11 cellular contexts compared by ENCODE assay signal in genomic region chr1:54337928-54338327, GRCh38.
A peak's percentile ranks its signal among the peaks of the same experiment; 100 is the strongest.
DNase-seq lines count a peak whose midpoint lies in the region; ATAC-seq, FAIRE-seq and TF ChIP-seq lines count a peak whose summit lies in the region.
"Had no signal": no experiment of that assay in that cellular context is flagged by ENCODE, and none has a peak within 500 bp of the region (broad histone marks: within the 10 kb centered on the region; RNA-seq: fewer than 3 reads in every experiment).

No MANE protein-coding gene starts in this region.

- H3K36me3 ChIP-seq in endodermal cell (ENCODE audit: control insufficient read depth, insufficient read depth, low read length) = peaks cover 84% of the 10 kb centered on the region
- peaks cover 0 to 2% of the 10 kb centered on the region in 2 donors for H3K36me3 ChIP-seq in small intestine (ENCODE audit: control insufficient read depth in 2 of 2, insufficient read depth in 2 of 2, low read length in 2 of 2)
- no peaks in the 10 kb centered on the region for H3K36me3 ChIP-seq in thyroid gland
- H3K36me3 ChIP-seq: gastrocnemius medialis had no signal

- DNase-seq in activated CD4-positive, alpha-beta T cell treated with anti-CD3 and anti-CD28 coated beads, Interleukin-2, amount 10 ng/mL, durations not matched to agents 7 days and 5 days = peak; percentile 34
- DNase-seq in activated CD4-positive, alpha-beta T cell treated with anti-CD3 and anti-CD28 coated beads for 1 hour = no peak
- peak; percentile 60 for DNase-seq in NCI-H774 (lab: John Stamatoyannopoulos, UW)
- DNase-seq in endodermal cell = no peak
- DNase-seq in small intestine = peak; percentile 26
- DNase-seq in thyroid gland = no peak
- no peak for DNase-seq in SK-N-DZ (ENCODE audit: low spot score)
- DNase-seq: dorsolateral prefrontal cortex, gastrocnemius medialis, NCI-H1694 had no signal

- 91 to 100% methylated on average over 6 to 7 of the region's 7 CpGs for WGBS in endodermal cell (ENCODE audit: insufficient coverage in 1 of 2, insufficient read length in 1 of 2), 2 experiments
- WGBS in small intestine, 3 donors = 54 to 65% (median 55%) methylated on average over 7 of the region's 7 CpGs
- 73 to 77% methylated on average over 7 of the region's 7 CpGs for WGBS in thyroid gland, 2 donors

- no peak for TF ChIP-seq POLR2A in thyroid gland (IDR thresholded peaks at IDR 0.05)

- no peak overlapping the region for H3K4me3 ChIP-seq in endodermal cell (ENCODE audit: low read length)
- H3K4me3 ChIP-seq in small intestine (ENCODE audit: low read depth in 1 of 2, low read length in 2 of 2) = no peak overlapping the region
- no peak overlapping the region for H3K4me3 ChIP-seq in thyroid gland (replicated peaks in 1 of 3)
- H3K4me3 ChIP-seq: dorsolateral prefrontal cortex, gastrocnemius medialis had no signal

- H3K27me3 ChIP-seq in endodermal cell (ENCODE audit: control insufficient read depth, insufficient read depth, low read length, poor library complexity, severe bottlenecking) (no peaks in the 10 kb centered on the region), small intestine (ENCODE audit: control insufficient read depth in 2 of 2, insufficient read depth in 2 of 2, low read length in 2 of 2) (no peaks in the 10 kb centered on the region), thyroid gland (no peaks in the 10 kb centered on the region)
- H3K27me3 ChIP-seq: dorsolateral prefrontal cortex, gastrocnemius medialis had no signal

- H3K4me1 ChIP-seq in endodermal cell (ENCODE audit: control insufficient read depth, insufficient read depth, low read length) (peaks cover 60% of the 10 kb centered on the region), small intestine (ENCODE audit: control insufficient read depth in 2 of 2, insufficient read depth in 1 of 2, low read depth in 1 of 2, low read length in 1 of 2) (peaks cover 0 to 8% of the 10 kb centered on the region in 2 donors), thyroid gland (peaks cover 17 to 25% of the 10 kb centered on the region in 2 donors)

- no peak for FAIRE-seq in small intestine (lab: Jason Lieb, UNC)

- POLR2A ChIA-PET in activated CD4-positive, alpha-beta T cell treated with anti-CD3 and anti-CD28 coated beads, Interleukin-2, amount 10 ng/mL, durations not matched to agents 7 days and 5 days (lab: Charles Lee) = no interaction called here

- intact Hi-C loops in thyroid gland (cut with DNase I) = no loop called here

- CTCF ChIA-PET in activated CD4-positive, alpha-beta T cell treated with anti-CD3 and anti-CD28 coated beads, Interleukin-2, amount 10 ng/mL, durations not matched to agents 7 days and 5 days (lab: Charles Lee) = no interaction called here

- H3K4me1 Mint-ChIP-seq in activated CD4-positive, alpha-beta T cell treated with anti-CD3 and anti-CD28 coated beads, Interleukin-2, amount 10 ng/mL, durations not matched to agents 7 days and 5 days = peaks cover 24% of the 10 kb centered on the region
- peaks cover 80% of the 10 kb centered on the region for H3K4me1 Mint-ChIP-seq in endodermal cell

- no peaks in the 10 kb centered on the region for H3K9me3 Mint-ChIP-seq in activated CD4-positive, alpha-beta T cell treated with anti-CD3 and anti-CD28 coated beads, Interleukin-2, amount 10 ng/mL, durations not matched to agents 7 days and 5 days
- H3K9me3 Mint-ChIP-seq in endodermal cell = no peaks in the 10 kb centered on the region

- no peaks in the 10 kb centered on the region for H3K27me3 Mint-ChIP-seq in activated CD4-positive, alpha-beta T cell treated with anti-CD3 and anti-CD28 coated beads, Interleukin-2, amount 10 ng/mL, durations not matched to agents 7 days and 5 days
- H3K27me3 Mint-ChIP-seq in endodermal cell (ENCODE audit: insufficient read depth) = no peaks in the 10 kb centered on the region

- H3K9ac ChIP-seq in endodermal cell (ENCODE audit: extremely low read depth, low read length, poor library complexity, severe bottlenecking) = no peak overlapping the region

- no peak for ATAC-seq in HG02981 (IDR thresholded peaks at IDR 0.05; ENCODE audit: unreplicated experiment)
- ATAC-seq: gastrocnemius medialis had no signal

- no peak overlapping the region for H3K27ac ChIP-seq in endodermal cell (ENCODE audit: low read depth, low read length)
- H3K27ac ChIP-seq in small intestine (ENCODE audit: low read depth in 1 of 2, low read length in 1 of 2) = peak overlapping the region in 1 of 2 donors; percentile 41
- H3K27ac ChIP-seq in thyroid gland = no peak overlapping the region

- TF ChIP-seq CTCF in endodermal cell (conservative IDR thresholded peaks at IDR 0.05) (no peak), thyroid gland (IDR thresholded peaks at IDR 0.05) (no peak)

- H3K36me3 Mint-ChIP-seq in activated CD4-positive, alpha-beta T cell treated with anti-CD3 and anti-CD28 coated beads, Interleukin-2, amount 10 ng/mL, durations not matched to agents 7 days and 5 days (ENCODE audit: low read depth) = peaks cover 9% of the 10 kb centered on the region
- peaks cover 57% of the 10 kb centered on the region for H3K36me3 Mint-ChIP-seq in endodermal cell (ENCODE audit: low read depth)

- peak overlapping the region; percentile 73 for H3K27ac Mint-ChIP-seq in activated CD4-positive, alpha-beta T cell treated with anti-CD3 and anti-CD28 coated beads, Interleukin-2, amount 10 ng/mL, durations not matched to agents 7 days and 5 days
- H3K27ac Mint-ChIP-seq in endodermal cell = peak overlapping the region; percentile 53

- H3K9me3 ChIP-seq in endodermal cell (ENCODE audit: control insufficient read depth, low read length) (no peaks in the 10 kb centered on the region), small intestine (ENCODE audit: control insufficient read depth, low read depth) (no peaks in the 10 kb centered on the region), thyroid gland (no peaks in the 10 kb centered on the region)
- H3K9me3 ChIP-seq: gastrocnemius medialis had no signal

- no peak overlapping the region for H3K4me3 Mint-ChIP-seq in activated CD4-positive, alpha-beta T cell treated with anti-CD3 and anti-CD28 coated beads, Interleukin-2, amount 10 ng/mL, durations not matched to agents 7 days and 5 days
- no peak overlapping the region for H3K4me3 Mint-ChIP-seq in endodermal cell

Comparison
In these comparisons a context has a peak if more than half of its experiments do, and no peak if none do; other contexts are left out.
1. DNase-seq: peak in activated CD4-positive, alpha-beta T cell treated with anti-CD3 and anti-CD28 coated beads, Interleukin-2, amount 10 ng/mL, durations not matched to agents 7 days and 5 days (single experiment), NCI-H774 (single experiment) and small intestine (single experiment); none in activated CD4-positive, alpha-beta T cell treated with anti-CD3 and anti-CD28 coated beads for 1 hour (single experiment), endodermal cell (single experiment), thyroid gland (0 of 2) and SK-N-DZ (single experiment).